Comparison of ENCODE assay signal across 1 cellular context in the genomic region with DNA sequence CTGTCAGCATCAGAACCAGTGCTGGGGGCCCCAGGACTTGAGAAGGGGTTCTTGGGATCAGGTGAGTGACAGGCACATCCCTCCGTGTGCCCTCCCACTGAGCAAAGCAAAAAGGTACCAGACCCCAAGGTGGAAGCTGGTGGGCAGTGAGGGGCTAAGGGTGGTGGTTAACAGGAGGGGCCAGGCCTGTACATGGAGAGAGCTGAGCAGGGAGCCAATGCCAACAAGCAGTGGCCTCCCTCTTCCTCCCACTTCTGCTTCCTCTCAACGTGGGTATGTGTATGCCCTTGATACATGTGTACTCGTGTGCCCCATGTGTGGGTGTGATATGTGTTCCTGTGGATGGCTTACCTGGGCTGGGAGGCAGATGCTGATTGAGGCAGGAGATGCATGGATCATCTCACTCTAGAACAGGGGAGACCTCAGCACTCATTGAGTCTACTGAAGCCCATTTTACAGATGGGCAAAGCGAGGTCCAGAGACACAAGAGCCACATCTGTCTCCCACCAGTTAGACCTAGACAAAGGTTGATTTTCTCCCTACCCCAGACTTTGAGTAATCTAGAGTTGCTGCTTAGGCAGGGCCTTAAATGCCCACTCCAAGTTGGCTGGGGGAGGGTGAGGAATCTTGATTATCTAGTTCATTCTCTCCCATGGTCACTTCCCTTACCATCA.
TF ChIP-seq lines count a peak whose summit lies in the region.

No MANE protein-coding gene starts in this region.

TF ChIP-seq in IMR-90, 13 proteins besides CTCF, POLR2A, EP300 and RAD21:
- TF ChIP-seq MAFK (IDR thresholded peaks at IDR 0.05; ENCODE audit: low read depth, low read length) (no peak), RCOR1 (IDR thresholded peaks at IDR 0.05; ENCODE audit: insufficient replicate concordance, low read length) (no peak), SMC3 (IDR thresholded peaks at IDR 0.05; ENCODE audit: low read depth, low read length) (no peak), RFX5 (IDR thresholded peaks at IDR 0.05; ENCODE audit: low read depth, low read length) (no peak), NFE2L2 (IDR thresholded peaks at IDR 0.05; ENCODE audit: low read depth, low read length) (no peak), CEBPB (IDR thresholded peaks at IDR 0.05; ENCODE audit: low read depth, low read length) (no peak), CHD1 (IDR thresholded peaks at IDR 0.05; ENCODE audit: low read depth, low read length) (no peak), BHLHE40 (IDR thresholded peaks at IDR 0.05; ENCODE audit: low read depth, low read length) (no peak), MXI1 (IDR thresholded peaks at IDR 0.05; ENCODE audit: borderline replicate concordance, low read depth, low read length) (no peak), MAZ (IDR thresholded peaks at IDR 0.05; ENCODE audit: borderline replicate concordance, low read depth, low read length) (no peak), FOS (IDR thresholded peaks at IDR 0.05; ENCODE audit: low read depth, low read length) (no peak)
- TF ChIP-seq, protein P1, sequence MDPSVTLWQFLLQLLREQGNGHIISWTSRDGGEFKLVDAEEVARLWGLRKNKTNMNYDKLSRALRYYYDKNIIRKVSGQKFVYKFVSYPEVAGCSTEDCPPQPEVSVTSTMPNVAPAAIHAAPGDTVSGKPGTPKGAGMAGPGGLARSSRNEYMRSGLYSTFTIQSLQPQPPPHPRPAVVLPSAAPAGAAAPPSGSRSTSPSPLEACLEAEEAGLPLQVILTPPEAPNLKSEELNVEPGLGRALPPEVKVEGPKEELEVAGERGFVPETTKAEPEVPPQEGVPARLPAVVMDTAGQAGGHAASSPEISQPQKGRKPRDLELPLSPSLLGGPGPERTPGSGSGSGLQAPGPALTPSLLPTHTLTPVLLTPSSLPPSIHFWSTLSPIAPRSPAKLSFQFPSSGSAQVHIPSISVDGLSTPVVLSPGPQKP (IDR thresholded peaks at IDR 0.05; ENCODE audit: borderline replicate concordance, low read depth, low read length) = no peak
- TF ChIP-seq, protein P2, sequence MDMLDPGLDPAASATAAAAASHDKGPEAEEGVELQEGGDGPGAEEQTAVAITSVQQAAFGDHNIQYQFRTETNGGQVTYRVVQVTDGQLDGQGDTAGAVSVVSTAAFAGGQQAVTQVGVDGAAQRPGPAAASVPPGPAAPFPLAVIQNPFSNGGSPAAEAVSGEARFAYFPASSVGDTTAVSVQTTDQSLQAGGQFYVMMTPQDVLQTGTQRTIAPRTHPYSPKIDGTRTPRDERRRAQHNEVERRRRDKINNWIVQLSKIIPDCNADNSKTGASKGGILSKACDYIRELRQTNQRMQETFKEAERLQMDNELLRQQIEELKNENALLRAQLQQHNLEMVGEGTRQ (IDR thresholded peaks at IDR 0.05; ENCODE audit: low read depth, low read length) = no peak
TF ChIP-seq in IMR-90: peak in this region for 0.
